ENCODE assay signal across 8 cellular contexts in the genomic region with DNA sequence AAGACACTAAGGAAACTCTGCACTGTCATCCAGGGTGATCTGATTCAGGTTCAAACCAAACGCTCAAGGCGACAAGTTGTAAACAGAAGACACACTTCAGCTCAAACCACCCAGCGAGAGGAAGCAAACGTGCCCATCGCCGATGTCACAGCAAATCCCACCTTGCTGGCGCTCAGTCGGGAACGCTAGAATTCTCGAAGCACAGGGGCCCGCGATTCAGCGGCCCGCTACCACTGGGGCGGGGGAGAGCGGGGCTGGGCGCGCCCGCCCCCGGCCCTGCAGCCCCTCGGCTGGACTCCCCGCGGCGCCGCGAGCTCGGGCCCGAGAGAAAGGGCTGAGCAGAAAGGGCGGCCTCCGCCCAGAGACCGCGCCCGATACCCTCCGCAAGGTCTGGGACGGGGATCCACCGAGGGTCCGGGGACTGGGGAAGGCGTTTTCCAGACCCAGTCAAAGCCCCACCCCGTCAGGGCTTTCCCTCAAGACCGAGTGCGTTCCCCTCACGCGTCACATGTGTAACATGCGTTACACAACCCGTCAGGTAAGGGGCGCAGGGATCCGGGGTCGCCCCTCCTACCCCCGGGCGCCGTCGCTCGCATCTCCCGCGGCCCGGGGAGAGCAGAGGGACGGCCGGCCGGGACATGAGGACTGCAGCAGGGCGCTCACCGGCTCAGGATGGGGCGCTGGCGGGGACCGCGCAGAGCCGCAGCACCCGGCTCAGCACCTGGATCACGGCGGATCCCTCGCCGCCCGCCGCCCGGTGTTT. TPM values are rescaled to one million over a fixed set of nuclear protein-coding genes. Genes with fewer than 3 reads are reported as not detected.
DNase-seq lines count a peak whose midpoint lies in the region; ATAC-seq and TF ChIP-seq lines count a peak whose summit lies in the region.

No MANE protein-coding gene starts in this region.

- H3K36me3 ChIP-seq in CD8-positive, alpha-beta T cell (ENCODE audit: insufficient read depth, low read length), result no peaks in the 10 kb centered on the region
- H3K36me3 ChIP-seq in body of pancreas (replicated peaks in 1 of 2; ENCODE audit: insufficient read depth in 1 of 2, low read depth in 2 of 2), result no peaks in the 10 kb centered on the region

- no peak for TF ChIP-seq CTCF in CD8-positive, alpha-beta T cell (IDR thresholded peaks at IDR 0.05)
- TF ChIP-seq CTCF in body of pancreas (IDR thresholded peaks at IDR 0.05), result no peak

- H3K9me3 ChIP-seq in CD8-positive, alpha-beta T cell (ENCODE audit: low read length), result no peaks in the 10 kb centered on the region
- H3K9me3 ChIP-seq in body of pancreas, result no peaks in the 10 kb centered on the region

- peaks cover 12% of the 10 kb centered on the region for H3K4me1 ChIP-seq in CD8-positive, alpha-beta T cell (ENCODE audit: insufficient read depth, low read length)
- H3K4me1 ChIP-seq in body of pancreas, result peaks cover 6% of the 10 kb centered on the region

- POLR2A ChIA-PET in CD8-positive, alpha-beta T cell (lab: Charles Lee), result interaction anchor here (1.0 to 6.4 kb wide), 8 partner anchors 18 to 541 kb away, joined by 3 to 50 read pairs (median 4); partner anchors contain the start of gene ISCA1

- CTCF ChIA-PET in CD8-positive, alpha-beta T cell (lab: Charles Lee), result interaction anchor here (0.7 to 4.7 kb wide), 5 partner anchors 11 to 43 kb away, joined by 3 to 21 read pairs (median 3); no protein-coding TSS in a partner anchor

- peak; percentile 49 for ATAC-seq in CD8-positive, alpha-beta T cell
- ATAC-seq in GM19467 (IDR thresholded peaks at IDR 0.05; ENCODE audit: unreplicated experiment), result peak; percentile 38
- peak; percentile 44 for ATAC-seq in body of pancreas

- no peaks in the 10 kb centered on the region for H3K27me3 ChIP-seq in CD8-positive, alpha-beta T cell (ENCODE audit: insufficient read depth, low read length)
- H3K27me3 ChIP-seq in body of pancreas, result no peaks in the 10 kb centered on the region

- peak overlapping the region; percentile 93 for H3K27ac ChIP-seq in CD8-positive, alpha-beta T cell (ENCODE audit: low read depth, low read length)
- H3K27ac ChIP-seq in body of pancreas, result peak overlapping the region; percentile 19 to 97 (median 90)

- H3K4me3 Mint-ChIP-seq in CD8-positive, alpha-beta T cell, result peak overlapping the region; percentile 96
- peak overlapping the region; percentile 91 for H3K4me3 Mint-ChIP-seq in T-helper 2 cell treated with Interferon-gamma antibody and Interleukin-4, amounts not matched to agents 5 μg/mL and 100 μg/mL, for 36 hours
- H3K4me3 Mint-ChIP-seq in immature natural killer cell, result peak overlapping the region; percentile 91 to 99 (median 98)

- peak overlapping the region; percentile 89 for H3K4me3 ChIP-seq in CD8-positive, alpha-beta T cell (ENCODE audit: low read depth, low read length)
- peak overlapping the region; percentile 60 to 73 for H3K4me3 ChIP-seq in body of pancreas

- H3K4me1 Mint-ChIP-seq in CD8-positive, alpha-beta T cell (ENCODE audit: low read depth), result peaks cover 40% of the 10 kb centered on the region
- H3K4me1 Mint-ChIP-seq in T-helper 2 cell treated with Interferon-gamma antibody and Interleukin-4, amounts not matched to agents 5 μg/mL and 100 μg/mL, for 36 hours (ENCODE audit: low read depth), result peaks cover 38% of the 10 kb centered on the region
- H3K4me1 Mint-ChIP-seq in immature natural killer cell, result peaks cover 68 to 76% of the 10 kb centered on the region in 2 donors

- peak overlapping the region; percentile 98 for H3K27ac Mint-ChIP-seq in CD8-positive, alpha-beta T cell
- peak overlapping the region; percentile 99 for H3K27ac Mint-ChIP-seq in T-helper 2 cell treated with Interferon-gamma antibody and Interleukin-4, amounts not matched to agents 5 μg/mL and 100 μg/mL, for 36 hours
- peak overlapping the region; percentile 96 to 99 (median 98) for H3K27ac Mint-ChIP-seq in immature natural killer cell

- intact Hi-C loops in CD8-positive, alpha-beta T cell (cut with DNase I, micrococcal nuclease), result loop anchor here (1.0 to 5.0 kb wide), 7 partner anchors 18 to 1819 kb away; partner anchors contain the start of genes ISCA1 (in 1 of the 2), KIF27 (in 1 of the 2), NAA35 (in 1 of the 2) and TUT7 (in 1 of the 2)
- intact Hi-C loops in body of pancreas (cut with DNase I), result no loop called here

- H3K27me3 Mint-ChIP-seq in CD8-positive, alpha-beta T cell (ENCODE audit: low read depth), result no peaks in the 10 kb centered on the region
- H3K27me3 Mint-ChIP-seq in T-helper 2 cell treated with Interferon-gamma antibody and Interleukin-4, amounts not matched to agents 5 μg/mL and 100 μg/mL, for 36 hours (ENCODE audit: low read depth), result peaks cover 9% of the 10 kb centered on the region
- H3K27me3 Mint-ChIP-seq in immature natural killer cell (ENCODE audit: low read depth in 3 of 3), result peaks cover 8 to 11% (median 8%) of the 10 kb centered on the region in 3 donors

- H3K9me3 Mint-ChIP-seq in CD8-positive, alpha-beta T cell, result no peaks in the 10 kb centered on the region
- H3K9me3 Mint-ChIP-seq in T-helper 2 cell treated with Interferon-gamma antibody and Interleukin-4, amounts not matched to agents 5 μg/mL and 100 μg/mL, for 36 hours, result no peaks in the 10 kb centered on the region
- H3K9me3 Mint-ChIP-seq in immature natural killer cell, result no peaks in the 10 kb centered on the region

- peaks cover 9% of the 10 kb centered on the region for H3K36me3 Mint-ChIP-seq in CD8-positive, alpha-beta T cell
- H3K36me3 Mint-ChIP-seq in T-helper 2 cell treated with Interferon-gamma antibody and Interleukin-4, amounts not matched to agents 5 μg/mL and 100 μg/mL, for 36 hours (ENCODE audit: low read depth), result no peaks in the 10 kb centered on the region
- peaks cover 0 to 4% (median 0%) of the 10 kb centered on the region in 3 donors for H3K36me3 Mint-ChIP-seq in immature natural killer cell

- TF ChIP-seq POLR2A in body of pancreas (IDR thresholded peaks at IDR 0.05), result peak; percentile 39 to 43 (median 42)

- WGBS in body of pancreas, 2 donors, result 0% methylated on average over 13 to 71 of the region's 74 CpGs

- peak; percentile 33 to 80 (median 57) for DNase-seq in CD8-positive, alpha-beta T cell
- DNase-seq in HK-2 (ENCODE audit: unreplicated experiment), result peak; percentile 44
- DNase-seq in T-helper 2 cell treated with Interferon-gamma antibody and Interleukin-4, amounts not matched to agents 5 μg/mL and 100 μg/mL, for 36 hours (ENCODE audit: low spot score), result no peak
- peak; percentile 39 to 59 (median 52) for DNase-seq in body of pancreas
- peak in 2 of 3 donors; percentile 58 to 74 for DNase-seq in immature natural killer cell
- DNase-seq in stimulated activated CD4-positive, alpha-beta T cell treated with anti-CD3 and anti-CD28 coated beads, Interleukin-15, amount 100 ng/mL, for 24 hours, result peak; percentile 66
- no peak for DNase-seq in NCI-H1694 treated with DMSO at 0.1 percent for 48 hours (lab: John Stamatoyannopoulos, UW)

RNA-seq across cellular contexts. Expression of gene AGTPBP1, which starts 0.5 kb away (rescaled TPM):
- 10 to 100 TPM; 58.3 to 58.4 TPM for total RNA-seq in CD8-positive, alpha-beta T cell
- total RNA-seq in body of pancreas, result 10 to 100 TPM; 13.0 to 18.8 TPM
- polyA plus RNA-seq in immature natural killer cell, result 10 to 100 TPM; 48.6 to 58.5 (median 55.2) TPM

Comparison
In these comparisons a context has a peak if more than half of its experiments do, and no peak if none do; other contexts are left out.
1. DNase-seq: peak in CD8-positive, alpha-beta T cell (7 of 7), HK-2 (single experiment), body of pancreas (4 of 4), immature natural killer cell (2 of 3) and stimulated activated CD4-positive, alpha-beta T cell treated with anti-CD3 and anti-CD28 coated beads, Interleukin-15, amount 100 ng/mL, for 24 hours (single experiment); none in T-helper 2 cell treated with Interferon-gamma antibody and Interleukin-4, amounts not matched to agents 5 μg/mL and 100 μg/mL, for 36 hours (single experiment) and NCI-H1694 treated with DMSO at 0.1 percent for 48 hours (single experiment).
2. Peak in every context shown above with its lines, with median percentiles within 50 percentile points of each other: ATAC-seq, H3K27ac Mint-ChIP-seq and H3K4me3 Mint-ChIP-seq.